Comparison of ENCODE assay signal across 22 cellular contexts in genomic region chr9:8734760-8735159, GRCh38.
DNase-seq lines count a peak whose midpoint lies in the region; ATAC-seq and TF ChIP-seq lines count a peak whose summit lies in the region.
"Had no signal": no experiment of that assay in that cellular context is flagged by ENCODE, and none has a peak within 500 bp of the region (broad histone marks: within the 10 kb centered on the region; RNA-seq: fewer than 3 reads in every experiment).

No MANE protein-coding gene starts in this region.

- intact Hi-C loops in sciatic nerve (cut with DNase I), result no loop called here

- DNase-seq in endodermal cell (peak; percentile 78), iPS-NIHi7 (ENCODE audit: extremely low spot score) (peak; percentile 50), sciatic nerve (ENCODE audit: low spot score) (no peak), GM19238 (ENCODE audit: insufficient read length, low spot score) (no peak), immature natural killer cell (no peak), EL (no peak), NCI-H524 treated with DMSO at 0.1 percent for 48 hours (lab: John Stamatoyannopoulos, UW) (no peak)
- DNase-seq: activated CD4-positive, alpha-beta T cell treated with anti-CD3 and anti-CD28 coated beads, Interleukin-2, amount 50 U/mL, for 48 hours; activated naive CD4-positive, alpha-beta T cell; Calu3; effector memory CD8-positive, alpha-beta T cell; hippocampal formation; left ventricle myocardium inferior; NCI-H1417; occipital lobe; stimulated activated CD4-positive, alpha-beta T cell treated with anti-CD3 and anti-CD28 coated beads, Interleukin-1b, Interleukin-23, amount 100 ng/mL, for 48 hours; stimulated activated naive CD8-positive, alpha-beta T cell treated with anti-CD3 and anti-CD28 coated beads, Interleukin-15, amount 100 ng/mL, for 72 hours; upper lobe of left lung had no signal

- 53% methylated on average over 5 of the region's 5 CpGs for WGBS in HUES64
- 61 to 63% methylated on average over 5 of the region's 5 CpGs for WGBS in endodermal cell (ENCODE audit: insufficient coverage in 1 of 2, insufficient read length in 1 of 2), 2 experiments

- H3K4me3 ChIP-seq in HUES64 (ENCODE audit: low read length) (no peak overlapping the region), endodermal cell (ENCODE audit: low read length) (no peak overlapping the region)
- H3K4me3 ChIP-seq: SJSA1 had no signal

- H3K27me3 ChIP-seq in HUES64 (ENCODE audit: insufficient read depth, low read length) (no peaks in the 10 kb centered on the region), endodermal cell (ENCODE audit: control insufficient read depth, insufficient read depth, low read length, poor library complexity, severe bottlenecking) (no peaks in the 10 kb centered on the region)
- H3K27me3 ChIP-seq: SJSA1, upper lobe of left lung had no signal

- H3K27me3 Mint-ChIP-seq in endodermal cell (ENCODE audit: insufficient read depth) (no peaks in the 10 kb centered on the region), immature natural killer cell (ENCODE audit: low read depth in 3 of 3) (peaks cover 0 to 5% (median 2%) of the 10 kb centered on the region in 3 donors)

- H3K36me3 ChIP-seq in HUES64 (ENCODE audit: insufficient read depth, low read length) (no peaks in the 10 kb centered on the region), endodermal cell (ENCODE audit: control insufficient read depth, insufficient read depth, low read length) (no peaks in the 10 kb centered on the region)
- H3K36me3 ChIP-seq: left ventricle myocardium inferior, SJSA1, upper lobe of left lung had no signal

- H3K9me3 ChIP-seq in HUES64 (ENCODE audit: insufficient read depth, low read depth, low read length) (no peaks in the 10 kb centered on the region), endodermal cell (ENCODE audit: control insufficient read depth, low read length) (no peaks in the 10 kb centered on the region)
- H3K9me3 ChIP-seq: left ventricle myocardium inferior, SJSA1, upper lobe of left lung had no signal

- peak overlapping the region; percentile 64 for H3K27ac ChIP-seq in HUES64 (ENCODE audit: low read depth, low read length)
- no peak overlapping the region for H3K27ac ChIP-seq in endodermal cell (ENCODE audit: low read depth, low read length)
- H3K27ac ChIP-seq: left ventricle myocardium inferior, SJSA1, upper lobe of left lung had no signal

- peak overlapping the region; percentile 81 for H3K27ac Mint-ChIP-seq in endodermal cell
- H3K27ac Mint-ChIP-seq in immature natural killer cell, result no peak overlapping the region
- H3K27ac Mint-ChIP-seq: B cell; effector memory CD8-positive, alpha-beta T cell; stimulated activated naive CD8-positive, alpha-beta T cell treated with anti-CD3 and anti-CD28 coated beads, Interleukin-15, amount 100 ng/mL, for 72 hours had no signal

- peak; percentile 78 for ATAC-seq in sciatic nerve
- ATAC-seq: effector memory CD8-positive, alpha-beta T cell; HepG2; stimulated activated naive CD8-positive, alpha-beta T cell treated with anti-CD3 and anti-CD28 coated beads, Interleukin-15, amount 100 ng/mL, for 72 hours had no signal

- no peak for TF ChIP-seq CTCF in endodermal cell (conservative IDR thresholded peaks at IDR 0.05)

- H3K4me3 Mint-ChIP-seq in endodermal cell (no peak overlapping the region), immature natural killer cell (no peak overlapping the region)
- H3K4me3 Mint-ChIP-seq: B cell; effector memory CD8-positive, alpha-beta T cell; stimulated activated naive CD8-positive, alpha-beta T cell treated with anti-CD3 and anti-CD28 coated beads, Interleukin-15, amount 100 ng/mL, for 72 hours had no signal

- H3K4me1 Mint-ChIP-seq in endodermal cell (peaks cover 22% of the 10 kb centered on the region), immature natural killer cell (no peaks in the 10 kb centered on the region)

- peaks cover 53% of the 10 kb centered on the region for H3K4me1 ChIP-seq in HUES64 (ENCODE audit: insufficient read depth, low read length)
- no peaks in the 10 kb centered on the region for H3K4me1 ChIP-seq in endodermal cell (ENCODE audit: control insufficient read depth, insufficient read depth, low read length)
- H3K4me1 ChIP-seq: left ventricle myocardium inferior, SJSA1 had no signal

- H3K9me3 Mint-ChIP-seq in endodermal cell, result no peaks in the 10 kb centered on the region
- H3K9me3 Mint-ChIP-seq in immature natural killer cell, result peaks cover 0 to 4% (median 0%) of the 10 kb centered on the region in 6 donors
- H3K9me3 Mint-ChIP-seq: stimulated activated naive CD8-positive, alpha-beta T cell treated with anti-CD3 and anti-CD28 coated beads, Interleukin-15, amount 100 ng/mL, for 72 hours had no signal

- peaks cover 2% of the 10 kb centered on the region for H3K36me3 Mint-ChIP-seq in endodermal cell (ENCODE audit: low read depth)
- no peaks in the 10 kb centered on the region for H3K36me3 Mint-ChIP-seq in immature natural killer cell

- no peak overlapping the region for H3K9ac ChIP-seq in HUES64 (ENCODE audit: low read depth, low read length)
- H3K9ac ChIP-seq in endodermal cell (ENCODE audit: extremely low read depth, low read length, poor library complexity, severe bottlenecking), result no peak overlapping the region

Comparison
In these comparisons a context has a peak if more than half of its experiments do, and no peak if none do; other contexts are left out.
1. DNase-seq: peak in endodermal cell (single experiment) and iPS-NIHi7 (single experiment); none in sciatic nerve (single experiment), GM19238 (single experiment), immature natural killer cell (0 of 3), EL (single experiment) and NCI-H524 treated with DMSO at 0.1 percent for 48 hours (single experiment).